Comparison of ENCODE assay signal across 27 cellular contexts in genomic region chr10:121911421-121911697, GRCh38. TPM values are rescaled to one million over a fixed set of nuclear protein-coding genes. Genes with fewer than 3 reads are reported as not detected.
DNase-seq lines count a peak whose midpoint lies in the region; ATAC-seq, FAIRE-seq and TF ChIP-seq lines count a peak whose summit lies in the region.
"Had no signal": no experiment of that assay in that cellular context is flagged by ENCODE, and none has a peak within 500 bp of the region (broad histone marks: within the 10 kb centered on the region; RNA-seq: fewer than 3 reads in every experiment).

No MANE protein-coding gene starts in this region.

- H3K27me3 ChIP-seq in GM23248 (replicated peaks; ENCODE audit: insufficient read depth) (no peaks in the 10 kb centered on the region), left ventricle myocardium inferior (ENCODE audit: low read depth) (no peaks in the 10 kb centered on the region)
- H3K27me3 ChIP-seq: cardiac muscle cell, pancreas, spleen had no signal

- FAIRE-seq in kidney (lab: Jason Lieb, UNC) = no peak
- FAIRE-seq: GM12891, islet of Langerhans, K562, pancreas, urothelium cell line had no signal

- peak; percentile 24 for ATAC-seq in activated T-helper 17 cell treated with anti-CD3 and anti-CD28 coated beads, Interleukin-2, amount 50 U/mL, for 72 hours (replicated peaks)
- ATAC-seq: lower lobe of right lung; mucosa of descending colon; natural killer cell treated with Interleukin-12 subunit alpha and Interleukin-12 subunit beta and Interleukin-15 and Interleukin-18, amount 100 ng/mL, for 72 hours; pancreas had no signal

- H3K4me3 ChIP-seq in GM23248 = no peak overlapping the region
- no peak overlapping the region for H3K4me3 ChIP-seq in left ventricle myocardium inferior
- no peak overlapping the region for H3K4me3 ChIP-seq in kidney (ENCODE audit: low read length in 2 of 2)
- H3K4me3 ChIP-seq: cardiac muscle cell, K562, lower lobe of right lung, mucosa of descending colon, pancreas, spleen had no signal

- H3K36me3 Mint-ChIP-seq in activated T-helper 17 cell treated with anti-CD3 and anti-CD28 coated beads, Interleukin-2, amount 50 U/mL, for 72 hours (ENCODE audit: low read depth) = peaks cover 80% of the 10 kb centered on the region

- H3K36me3 ChIP-seq in GM23248 (ENCODE audit: low read depth) (no peaks in the 10 kb centered on the region), left ventricle myocardium inferior (peaks cover 61% of the 10 kb centered on the region), kidney (ENCODE audit: control insufficient read depth in 1 of 2, insufficient read depth in 2 of 2, low read length in 2 of 2) (peaks cover 6 to 11% of the 10 kb centered on the region in 2 donors)

- no peaks in the 10 kb centered on the region for H3K9me3 Mint-ChIP-seq in activated T-helper 17 cell treated with anti-CD3 and anti-CD28 coated beads, Interleukin-2, amount 50 U/mL, for 72 hours
- H3K9me3 Mint-ChIP-seq: activated B cell treated with CpG ODN at 0.5 μM for 24 hours; activated naive CD4-positive, alpha-beta T cell treated with anti-CD3 and anti-CD28 coated beads, Interleukin-2, amount 50 U/mL, for 72 hours; activated T-helper 2 cell treated with anti-CD3 and anti-CD28 coated beads, Interferon-gamma antibody, Interleukin-2, Interleukin-4, amounts not matched to agents 10 μg/mL and 5 μg/mL and 100 μg/mL, durations not matched to agents 14 hours and 24 hours and 36 hours; CD4-positive, alpha-beta T cell; dendritic cell treated with granulocyte-macrophage colony-stimulating factor and Interleukin-4, amounts not matched to agents 40 ng/mL and 50 ng/mL, for 4 days; natural killer cell treated with Interleukin-12 subunit alpha and Interleukin-12 subunit beta and Interleukin-15 and Interleukin-18, amount 100 ng/mL, for 72 hours had no signal

- TF ChIP-seq CTCF in left ventricle myocardium inferior (IDR thresholded peaks at IDR 0.05; ENCODE audit: borderline replicate concordance) = no peak
- TF ChIP-seq CTCF in kidney (IDR thresholded peaks at IDR 0.05; ENCODE audit: borderline replicate concordance, extremely low read depth, insufficient read depth) = no peak

- no peak overlapping the region for H3K27ac Mint-ChIP-seq in activated T-helper 17 cell treated with anti-CD3 and anti-CD28 coated beads, Interleukin-2, amount 50 U/mL, for 72 hours
- H3K27ac Mint-ChIP-seq: activated B cell treated with CpG ODN at 0.5 μM for 24 hours; activated CD8-positive, alpha-beta memory T cell treated with anti-CD3 and anti-CD28 coated beads, Interleukin-2, amount 10 ng/mL, durations not matched to agents 7 days and 5 days; dendritic cell treated with granulocyte-macrophage colony-stimulating factor and Interleukin-4, amounts not matched to agents 40 ng/mL and 50 ng/mL, for 4 days had no signal

- intact Hi-C loops in left ventricle myocardium inferior (cut with micrococcal nuclease) = no loop called here
- intact Hi-C loops in kidney (cut with DNase I) = no loop called here

- H4K20me1 ChIP-seq in GM23248 (ENCODE audit: insufficient read depth) = no peaks in the 10 kb centered on the region

- no peaks in the 10 kb centered on the region for H3K9me3 ChIP-seq in GM23248 (ENCODE audit: low read depth)
- H3K9me3 ChIP-seq in left ventricle myocardium inferior (replicated peaks) = no peaks in the 10 kb centered on the region
- no peaks in the 10 kb centered on the region for H3K9me3 ChIP-seq in kidney (ENCODE audit: control insufficient read depth in 1 of 2, low read length in 2 of 2)
- H3K9me3 ChIP-seq: lower lobe of right lung, mucosa of descending colon, pancreas, spleen had no signal

- H3K4me1 ChIP-seq in GM23248 (ENCODE audit: insufficient read depth) (peaks cover 9% of the 10 kb centered on the region), left ventricle myocardium inferior (peaks cover 27% of the 10 kb centered on the region), kidney (ENCODE audit: control insufficient read depth in 1 of 2, insufficient read depth in 1 of 2, low read depth in 1 of 2, low read length in 2 of 2) (peaks cover 0 to 4% of the 10 kb centered on the region in 2 donors)
- H3K4me1 ChIP-seq: lower lobe of right lung, pancreas, spleen had no signal

- H3K9ac ChIP-seq in GM23248 (no peak overlapping the region), kidney (ENCODE audit: low read length in 2 of 2) (no peak overlapping the region)

- H3K27ac ChIP-seq in GM23248 = 0 out of 2 replicates have a peak overlapping the region, but pooled peaks have one; percentile 36
- H3K27ac ChIP-seq in left ventricle myocardium inferior (replicated peaks) = peak overlapping the region; percentile 34
- H3K27ac ChIP-seq in substantia nigra (ENCODE audit: low read depth, low read length, poor library complexity, severe bottlenecking) = peak overlapping the region; percentile 75
- H3K27ac ChIP-seq in kidney (ENCODE audit: low read depth in 2 of 2, low read length in 2 of 2) = no peak overlapping the region
- H3K27ac ChIP-seq: cardiac muscle cell, lower lobe of right lung, pancreas, spleen had no signal

- H3K79me2 ChIP-seq in GM23248 (ENCODE audit: insufficient read depth) = peaks cover 11% of the 10 kb centered on the region

- in situ Hi-C loops in GM23248 (cut with MboI) = no loop called here

- H3F3A ChIP-seq in GM23248 (ENCODE audit: insufficient read depth) = peaks cover 9% of the 10 kb centered on the region; the same call in 1 of the 2 replicates

- no peak overlapping the region for H2AFZ ChIP-seq in GM23248

- 75 to 94% methylated on average over 2 of the region's 2 CpGs for WGBS in GM23248 (ENCODE audit: low coverage in 1 of 2, low lambda C conversion rate in 2 of 2, missing lambda C conversion rate in 2 of 2), 2 experiments

- DNase-seq in GM23248 (no peak), left ventricle myocardium inferior (no peak), substantia nigra (lab: John Stamatoyannopoulos, UW) (no peak), kidney (no peak), NCI-H748 treated with DMSO at 0.1 percent for 48 hours (lab: John Stamatoyannopoulos, UW) (no peak)
- DNase-seq in activated CD8-positive, alpha-beta memory T cell treated with anti-CD3 and anti-CD28 coated beads, Interleukin-2, amount 50 U/mL, for 48 hours = no peak
- DNase-seq: activated B cell treated with CpG ODN at 0.5 μM for 24 hours; activated CD8-positive, alpha-beta memory T cell treated with anti-CD3 and anti-CD28 coated beads, Interleukin-2, amount 10 ng/mL, durations not matched to agents 7 days and 5 days; CD4-positive, alpha-beta T cell; lower lobe of right lung; mucosa of descending colon; NCI-H1105; NCI-H2029; NCI-H226; pancreas; spleen; stimulated activated CD4-positive, alpha-beta T cell treated with anti-CD3 and anti-CD28 coated beads, Interleukin-2, amount 100 ng/mL, for 48 hours had no signal

- H3K4me2 ChIP-seq in GM23248 (ENCODE audit: unreplicated experiment) = no peak overlapping the region

- no peaks in the 10 kb centered on the region for H3K27me3 Mint-ChIP-seq in activated T-helper 17 cell treated with anti-CD3 and anti-CD28 coated beads, Interleukin-2, amount 50 U/mL, for 72 hours
- H3K27me3 Mint-ChIP-seq: activated B cell treated with CpG ODN at 0.5 μM for 24 hours; activated CD8-positive, alpha-beta memory T cell treated with anti-CD3 and anti-CD28 coated beads, Interleukin-2, amount 10 ng/mL, durations not matched to agents 7 days and 5 days; CD4-positive, alpha-beta T cell; dendritic cell treated with granulocyte-macrophage colony-stimulating factor and Interleukin-4, amounts not matched to agents 40 ng/mL and 50 ng/mL, for 4 days; natural killer cell treated with Interleukin-12 subunit alpha and Interleukin-12 subunit beta and Interleukin-15 and Interleukin-18, amount 100 ng/mL, for 72 hours had no signal

- H3K4me1 Mint-ChIP-seq in activated T-helper 17 cell treated with anti-CD3 and anti-CD28 coated beads, Interleukin-2, amount 50 U/mL, for 72 hours = peaks cover 8% of the 10 kb centered on the region
- H3K4me1 Mint-ChIP-seq: activated B cell treated with CpG ODN at 0.5 μM for 24 hours had no signal

- H3K4me3 Mint-ChIP-seq in activated T-helper 17 cell treated with anti-CD3 and anti-CD28 coated beads, Interleukin-2, amount 50 U/mL, for 72 hours = no peak overlapping the region
- H3K4me3 Mint-ChIP-seq: activated B cell treated with CpG ODN at 0.5 μM for 24 hours; activated CD8-positive, alpha-beta memory T cell treated with anti-CD3 and anti-CD28 coated beads, Interleukin-2, amount 10 ng/mL, durations not matched to agents 7 days and 5 days; CD4-positive, alpha-beta T cell; dendritic cell treated with granulocyte-macrophage colony-stimulating factor and Interleukin-4, amounts not matched to agents 40 ng/mL and 50 ng/mL, for 4 days; natural killer cell treated with Interleukin-12 subunit alpha and Interleukin-12 subunit beta and Interleukin-15 and Interleukin-18, amount 100 ng/mL, for 72 hours had no signal

- no peaks in the 10 kb centered on the region for H3K9me2 ChIP-seq in GM23248 (ENCODE audit: insufficient read depth)

RNA-seq across cellular contexts. Expression of gene ATE1, which starts 16.5 kb away (rescaled TPM):
- total RNA-seq in GM23248 (2014; rRNA removed; shearing (Covaris generic)) = 14.2 and 19.1 TPM in 2 replicates
- polyA plus RNA-seq in GM23248 (2016; fragmentation: Nextera tagmentation; extraction: Ambion mirVana) = 14.1 and 14.8 TPM in 2 replicates
- total RNA-seq in activated T-helper 17 cell treated with anti-CD3 and anti-CD28 coated beads, Interleukin-2, amount 50 U/mL, for 72 hours = 10 to 100 TPM; 16.5 to 24.4 TPM
- 34.4 TPM for total RNA-seq in left ventricle myocardium inferior
- 31.0 TPM for total RNA-seq in kidney
- polyA plus RNA-seq in kidney (ENCODE audit: insufficient read depth, low read depth, low replicate concordance) = 9.8 TPM

Comparison
In these comparisons a context has a peak if more than half of its experiments do, and no peak if none do; other contexts are left out.
1. H3K27ac ChIP-seq: peak in GM23248 (single experiment), left ventricle myocardium inferior (single experiment) and substantia nigra (single experiment); none in kidney (0 of 2).